Comparison of ENCODE assay signal across 13 cellular contexts in the genomic region with DNA sequence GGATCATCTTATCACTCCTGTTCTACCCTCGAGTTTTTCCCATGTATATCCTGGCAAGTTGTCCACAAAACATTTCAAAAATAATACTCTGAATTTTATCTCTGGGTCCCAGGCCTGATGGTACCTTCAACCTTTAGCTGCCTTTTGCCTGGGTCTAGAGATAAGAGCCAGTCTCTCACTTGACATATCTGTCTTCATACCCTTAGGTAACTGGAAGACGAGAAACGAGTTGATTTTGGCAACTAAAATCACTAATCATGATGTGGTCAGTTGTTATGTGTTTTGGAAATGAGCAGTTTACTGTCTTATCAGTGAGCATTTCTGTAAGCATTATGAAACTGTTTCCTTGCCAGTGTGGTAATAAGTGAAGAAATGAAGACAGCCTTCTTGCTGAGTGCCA. TPM values are rescaled to one million over a fixed set of nuclear protein-coding genes. Genes with fewer than 3 reads are reported as not detected.
DNase-seq lines count a peak whose midpoint lies in the region; ATAC-seq and TF ChIP-seq lines count a peak whose summit lies in the region.
"Had no signal": no experiment of that assay in that cellular context is flagged by ENCODE, and none has a peak within 500 bp of the region (broad histone marks: within the 10 kb centered on the region; RNA-seq: fewer than 3 reads in every experiment).

No MANE protein-coding gene starts in this region.

- DNase-seq in HFFc6 (no peak), T-cell (no peak), fibroblast of villous mesenchyme (ENCODE audit: low read depth) (peak; percentile 88), gastrocnemius medialis (no peak), NCI-H1694 treated with DMSO at 0.1 percent for 48 hours (lab: John Stamatoyannopoulos, UW) (no peak), foreskin melanocyte (no peak), GOT3 (lab: John Stamatoyannopoulos, UW) (no peak)
- DNase-seq: activated CD4-positive, alpha-beta T cell treated with anti-CD3 and anti-CD28 coated beads, Interleukin-2, amount 50 U/mL, for 4 hours; DMS79; Karpas-422; stimulated activated CD4-positive, alpha-beta T cell treated with anti-CD3 and anti-CD28 coated beads, Interleukin-15, amount 100 ng/mL, for 24 hours had no signal

- CTCF ChIA-PET in T-cell (lab: Charles Lee) = interaction anchor here in 1 of 2 donors (0.7 kb wide), 1 partner anchor 109 kb away, joined by 3 read pairs; no protein-coding TSS in a partner anchor

- TF ChIP-seq CTCF in HFFc6 (IDR thresholded peaks at IDR 0.05) = no peak
- no peak for TF ChIP-seq CTCF in fibroblast of villous mesenchyme (IDR thresholded peaks at IDR 0.05; ENCODE audit: insufficient read depth, low read depth, low read length)
- TF ChIP-seq CTCF in gastrocnemius medialis (IDR thresholded peaks at IDR 0.05 in 4 of 5, conservative IDR thresholded peaks at IDR 0.05 in 1 of 5) = no peak

- peaks cover 58% of the 10 kb centered on the region for H3K4me1 Mint-ChIP-seq in HFFc6 (ENCODE audit: low read depth)
- peaks cover 74 to 90% (median 88%) of the 10 kb centered on the region in 3 donors for H3K4me1 Mint-ChIP-seq in T-cell

- no peaks in the 10 kb centered on the region; the same call in 1 of the 2 replicates for H3K27me3 Mint-ChIP-seq in HFFc6 (ENCODE audit: insufficient read depth)
- H3K27me3 Mint-ChIP-seq in T-cell = no peaks in the 10 kb centered on the region
- H3K27me3 Mint-ChIP-seq: dendritic cell treated with granulocyte-macrophage colony-stimulating factor and Interleukin-4, amounts not matched to agents 40 ng/mL and 50 ng/mL, for 4 days had no signal

- H3K4me3 Mint-ChIP-seq in HFFc6 (no peak overlapping the region), T-cell (peak overlapping the region in 2 of 3 donors; percentile 41 to 97)
- H3K4me3 Mint-ChIP-seq: dendritic cell treated with granulocyte-macrophage colony-stimulating factor and Interleukin-4, amounts not matched to agents 40 ng/mL and 50 ng/mL, for 4 days had no signal

- H3K27ac ChIP-seq in gastrocnemius medialis = peak overlapping the region; percentile 92 to 99 (median 97)

- intact Hi-C loops in gastrocnemius medialis (cut with DNase I; ENCODE audit: low total_unique reads) = no loop called here

- ATAC-seq in T-cell (replicated peaks in 1 of 4) = no peak
- ATAC-seq in gastrocnemius medialis = peak in 1 of 2 donors; percentile 26
- ATAC-seq in HG03097 (IDR thresholded peaks at IDR 0.05; ENCODE audit: low FRiP score, unreplicated experiment) = no peak

- POLR2A ChIA-PET in T-cell (lab: Charles Lee) = no interaction called here

- H3K9me3 Mint-ChIP-seq in HFFc6 (no peaks in the 10 kb centered on the region), T-cell (no peaks in the 10 kb centered on the region)
- H3K9me3 Mint-ChIP-seq: dendritic cell treated with granulocyte-macrophage colony-stimulating factor and Interleukin-4, amounts not matched to agents 40 ng/mL and 50 ng/mL, for 4 days had no signal

- peak overlapping the region; percentile 60 for H3K27ac Mint-ChIP-seq in HFFc6
- peak overlapping the region in 1 of 2 donors; percentile 57 for H3K27ac Mint-ChIP-seq in T-cell
- H3K27ac Mint-ChIP-seq: dendritic cell treated with granulocyte-macrophage colony-stimulating factor and Interleukin-4, amounts not matched to agents 40 ng/mL and 50 ng/mL, for 4 days had no signal

- H3K27me3 ChIP-seq in gastrocnemius medialis = no peaks in the 10 kb centered on the region

- H3K9me3 ChIP-seq in gastrocnemius medialis = no peaks in the 10 kb centered on the region

- H3K36me3 ChIP-seq in gastrocnemius medialis = no peaks in the 10 kb centered on the region

- peaks cover 18% of the 10 kb centered on the region for H3K36me3 Mint-ChIP-seq in HFFc6 (ENCODE audit: low read depth)
- peaks cover 9% of the 10 kb centered on the region for H3K36me3 Mint-ChIP-seq in T-cell

- H3K4me3 ChIP-seq in fibroblast of villous mesenchyme (ENCODE audit: low read depth, low read length) (no peak overlapping the region), gastrocnemius medialis (peak overlapping the region in 2 of 4 donors; percentile 3 to 15)

- TF ChIP-seq POLR2A in gastrocnemius medialis (IDR thresholded peaks at IDR 0.05) = no peak

- H3K4me1 ChIP-seq in gastrocnemius medialis = peaks cover 91 to 95% of the 10 kb centered on the region in 2 donors

- in situ Hi-C loops in gastrocnemius medialis (cut with MboI; ENCODE audit: low sequenced_read_pairs in 4 of 4) = no loop called here

RNA-seq across cellular contexts. Expression of a gene that starts 6.3 kb away (rescaled TPM):
- total RNA-seq in HFFc6 (2021; fragmentation: NEBNext Ultra II Directional; extraction: Animal tissue kit (Norgen Biotek cat#: 25700)) = 100 to 1,000 TPM; 145 to 203 (median 158) TPM
- total RNA-seq in T-cell (100 to 1,000 TPM; 204 to 348 (median 222) TPM), fibroblast of villous mesenchyme (127 and 175 TPM in 2 replicates), gastrocnemius medialis (100 to 1,000 TPM; 152 to 282 (median 247) TPM)

RNA-seq across cellular contexts. Expression of a gene that starts 11.5 kb away (rescaled TPM):
- total RNA-seq in HFFc6 (2021; fragmentation: NEBNext Ultra II Directional; extraction: Animal tissue kit (Norgen Biotek cat#: 25700)) = 10 to 100 TPM; 26.0 to 30.7 (median 27.4) TPM
- total RNA-seq in T-cell (10 to 100 TPM; 11.3 to 23.4 (median 21.5) TPM), fibroblast of villous mesenchyme (18.4 and 29.8 TPM in 2 replicates), gastrocnemius medialis (10 to 100 TPM; 34.5 to 47.3 (median 39.2) TPM)

RNA-seq across cellular contexts. Expression of a gene that starts 40.8 kb away (rescaled TPM):
- 10 to 100 TPM; 56.5 to 63.4 (median 60.6) TPM for total RNA-seq in HFFc6 (2021; fragmentation: NEBNext Ultra II Directional; extraction: Animal tissue kit (Norgen Biotek cat#: 25700))
- total RNA-seq in T-cell (10 to 100 TPM; 40.6 to 69.0 (median 63.1) TPM), fibroblast of villous mesenchyme (35.8 and 40.6 TPM in 2 replicates), gastrocnemius medialis (10 to 100 TPM; 12.2 to 23.3 (median 15.2) TPM)

RNA-seq across cellular contexts. Expression of a gene that starts 44.5 kb away (rescaled TPM):
- 100 to 1,000 TPM; 530 to 650 (median 609) TPM for total RNA-seq in HFFc6 (2021; fragmentation: NEBNext Ultra II Directional; extraction: Animal tissue kit (Norgen Biotek cat#: 25700))
- 10 to 100 TPM; 47.2 to 90.1 (median 75.5) TPM for total RNA-seq in T-cell
- 206 and 280 TPM in 2 replicates for total RNA-seq in fibroblast of villous mesenchyme
- 10 to 100 TPM; 16.7 to 45.0 (median 32.6) TPM for total RNA-seq in gastrocnemius medialis
